Comparison of ENCODE assay signal across 10 cellular contexts in the genomic region with DNA sequence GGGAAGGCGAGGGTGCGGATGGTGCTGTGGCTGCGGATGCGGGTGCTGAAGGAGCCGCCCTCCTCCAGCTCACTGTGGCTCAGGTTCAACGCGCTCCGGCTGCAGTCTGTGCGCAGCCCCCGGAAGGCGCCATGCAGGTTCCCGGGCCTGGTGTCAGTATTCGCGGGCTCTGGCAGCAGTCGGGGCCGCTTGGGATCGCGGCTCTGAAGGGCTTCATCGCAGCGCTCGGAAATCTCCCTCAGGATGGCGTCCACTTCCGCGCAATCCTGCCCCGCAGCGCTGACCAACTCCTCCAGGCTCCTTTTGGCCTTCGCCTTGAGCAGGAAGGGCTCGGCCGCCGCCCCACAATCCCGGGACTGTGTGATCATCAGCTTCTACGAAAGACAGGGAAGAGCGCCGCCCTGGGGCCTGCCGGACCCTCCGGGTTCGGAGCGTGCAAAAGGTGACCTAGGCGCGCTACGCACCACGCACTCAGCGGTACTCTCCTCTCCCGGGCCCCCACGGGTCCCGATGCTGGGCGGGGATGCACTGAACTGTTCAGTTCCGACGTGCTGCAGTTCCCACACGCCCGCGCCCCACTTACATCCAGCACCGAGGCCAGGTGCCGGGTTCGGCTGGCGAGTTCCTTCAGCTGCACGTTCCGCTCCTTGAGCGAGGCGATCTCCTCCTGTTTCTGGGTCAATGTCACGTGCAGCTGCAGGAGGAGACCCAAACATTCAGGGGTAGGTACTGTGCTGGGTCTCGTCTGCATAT. TPM values are rescaled to one million over a fixed set of nuclear protein-coding genes. Genes with fewer than 3 reads are reported as not detected.
A peak's percentile ranks its signal among the peaks of the same experiment; 100 is the strongest.
DNase-seq lines count a peak whose midpoint lies in the region; ATAC-seq lines count a peak whose summit lies in the region.
"Had no signal": no experiment of that assay in that cellular context is flagged by ENCODE, and none has a peak within 500 bp of the region (broad histone marks: within the 10 kb centered on the region; RNA-seq: fewer than 3 reads in every experiment).

No MANE protein-coding gene starts in this region.

- peaks cover 0 to 12% of the 10 kb centered on the region in 2 donors for H3K36me3 Mint-ChIP-seq in activated naive CD4-positive, alpha-beta T cell treated with anti-CD3 and anti-CD28 coated beads, Interleukin-2, amount 50 U/mL, for 72 hours

- H3K9ac ChIP-seq in HUES48 (ENCODE audit: low read depth, low read length): no peak overlapping the region

- H3K27ac Mint-ChIP-seq in activated naive CD4-positive, alpha-beta T cell treated with anti-CD3 and anti-CD28 coated beads, Interleukin-2, amount 50 U/mL, for 72 hours: no peak overlapping the region

- no peaks in the 10 kb centered on the region for H3K36me3 ChIP-seq in HUES48 (ENCODE audit: control insufficient read depth, insufficient read depth, low read length)

- no peaks in the 10 kb centered on the region for H3K9me3 ChIP-seq in HUES48 (ENCODE audit: control insufficient read depth, insufficient read depth, low read length)

- peaks cover 29% of the 10 kb centered on the region for H3K4me1 ChIP-seq in HUES48 (ENCODE audit: control insufficient read depth, insufficient read depth, low read length)

- intact Hi-C loops in posterior vena cava (cut with DNase I): no loop called here

- peak in 1 of 2 donors; percentile 15 for DNase-seq in activated naive CD4-positive, alpha-beta T cell treated with anti-CD3 and anti-CD28 coated beads, Interleukin-2, amount 50 U/mL, for 72 hours (ENCODE audit: low spot score in 2 of 2)
- DNase-seq in iPS-NIHi11 (ENCODE audit: low spot score) (peak; percentile 69), UCSD-AML1 (lab: John Stamatoyannopoulos, UW; ENCODE audit: unreplicated experiment) (no peak), posterior vena cava (ENCODE audit: low spot score) (no peak)
- no peak for DNase-seq in activated CD4-positive, CD25-positive, alpha-beta regulatory T cell treated with anti-CD3 and anti-CD28 coated beads, Interleukin-2, amount 50 U/mL, for 72 hours

- H3K27ac ChIP-seq in HUES48 (ENCODE audit: low read depth, low read length) (no peak overlapping the region), skin epidermis (no peak overlapping the region)

- ATAC-seq in activated naive CD4-positive, alpha-beta T cell treated with anti-CD3 and anti-CD28 coated beads, Interleukin-2, amount 50 U/mL, for 72 hours: peak; percentile 28 to 52
- no peak for ATAC-seq in HG03108 (IDR thresholded peaks at IDR 0.05; ENCODE audit: unreplicated experiment)
- ATAC-seq: HCT116 had no signal

- peaks cover 79% of the 10 kb centered on the region for H3K27me3 ChIP-seq in HUES48 (ENCODE audit: control insufficient read depth, insufficient read depth, low read length)

- H3K4me3 ChIP-seq in HUES48 (ENCODE audit: low read depth, low read length): peak overlapping the region; percentile 72
- peak overlapping the region in 6 of 7 experiments; percentile 0 to 32 (median 10) for H3K4me3 ChIP-seq in skin epidermis

- no peaks in the 10 kb centered on the region for H3K9me3 Mint-ChIP-seq in activated naive CD4-positive, alpha-beta T cell treated with anti-CD3 and anti-CD28 coated beads, Interleukin-2, amount 50 U/mL, for 72 hours

RNA-seq across cellular contexts. Expression of gene MCIDAS, which starts 6.5 kb away (rescaled TPM):
- total RNA-seq in activated naive CD4-positive, alpha-beta T cell treated with anti-CD3 and anti-CD28 coated beads, Interleukin-2, amount 50 U/mL, for 72 hours: under 1 TPM in 1 of 2 donors, not detected in 1; 0.18 TPM
- total RNA-seq in posterior vena cava: not detected
- total RNA-seq: liver had no signal

RNA-seq across cellular contexts. Expression of gene CCNO, which starts 12.8 kb away (rescaled TPM):
- not detected for total RNA-seq in activated naive CD4-positive, alpha-beta T cell treated with anti-CD3 and anti-CD28 coated beads, Interleukin-2, amount 50 U/mL, for 72 hours
- under 1 TPM; 0.24 to 0.42 TPM for total RNA-seq in posterior vena cava
- total RNA-seq: liver had no signal

RNA-seq across cellular contexts. Expression of gene CDC20B, which starts 47.6 kb away (rescaled TPM):
- total RNA-seq in activated naive CD4-positive, alpha-beta T cell treated with anti-CD3 and anti-CD28 coated beads, Interleukin-2, amount 50 U/mL, for 72 hours: not detected
- total RNA-seq in posterior vena cava: not detected
